Comparison of ENCODE assay signal across 14 cellular contexts in genomic region chr5:38257236-38258036, GRCh38. TPM values are rescaled to one million over a fixed set of nuclear protein-coding genes. Genes with fewer than 3 reads are reported as not detected.
DNase-seq lines count a peak whose midpoint lies in the region; ATAC-seq lines count a peak whose summit lies in the region.
"Had no signal": no experiment of that assay in that cellular context is flagged by ENCODE, and none has a peak within 500 bp of the region (broad histone marks: within the 10 kb centered on the region; RNA-seq: fewer than 3 reads in every experiment).

No MANE protein-coding gene starts in this region.

- no peaks in the 10 kb centered on the region for H3K36me3 ChIP-seq in neuronal stem cell (replicated peaks in 1 of 2; ENCODE audit: control insufficient read depth in 2 of 2, insufficient read depth in 2 of 2, low read length in 2 of 2)
- H3K36me3 ChIP-seq: upper lobe of right lung had no signal

- H3K27me3 Mint-ChIP-seq in effector memory CD8-positive, alpha-beta T cell: peaks cover 60 to 86% of the 10 kb centered on the region in 2 donors

- H3K9me3 ChIP-seq in neuronal stem cell (replicated peaks in 1 of 2; ENCODE audit: control insufficient read depth in 2 of 2, insufficient read depth in 1 of 2, low read depth in 1 of 2, low read length in 2 of 2): peaks cover 0 to 2% of the 10 kb centered on the region in 2 donors
- H3K9me3 ChIP-seq: upper lobe of right lung had no signal

- DNase-seq in stimulated activated CD4-positive, alpha-beta T cell treated with anti-CD3 and anti-CD28 coated beads, Interleukin-15, amount 100 ng/mL, for 24 hours: peak; percentile 2
- no peak for DNase-seq in stimulated activated CD4-positive, alpha-beta T cell treated with anti-CD3 and anti-CD28 coated beads, Interleukin-4, amount 100 ng/mL, for 4 hours
- DNase-seq in left ventricle myocardium superior (no peak), neuronal stem cell (ENCODE audit: low spot score) (peak; percentile 32), NCI-H128 (lab: John Stamatoyannopoulos, UW; ENCODE audit: unreplicated experiment) (no peak)
- no peak for DNase-seq in effector memory CD8-positive, alpha-beta T cell
- DNase-seq: activated B cell treated with CpG ODN at 0.5 μM for 24 hours, activated gamma-delta T cell treated with Interleukin-2 at 50 U/mL for 16 hours, GF-D8, NCI-H2171 treated with DMSO at 0.1 percent for 48 hours had no signal

- H3K4me2 ChIP-seq in neuronal stem cell (ENCODE audit: insufficient read depth, low read length, poor library complexity, severe bottlenecking): peak overlapping the region; percentile 94

- no peak overlapping the region for H2BK120ac ChIP-seq in neuronal stem cell (ENCODE audit: low read depth, low read length)

- no CpG with 5 or more reads among the region's 42 CpGs for WGBS in neuronal stem cell (ENCODE audit: extremely low coverage in 2 of 2, insufficient read length in 2 of 2, insufficient replicate concordance in 1 of 2), 2 donors

- H2BK5ac ChIP-seq in neuronal stem cell (ENCODE audit: low read length): no peak overlapping the region

- intact Hi-C loops in left ventricle myocardium superior (cut with micrococcal nuclease): no loop called here

- H3K18ac ChIP-seq in neuronal stem cell (ENCODE audit: low read length): no peak overlapping the region

- no peak overlapping the region for H2BK12ac ChIP-seq in neuronal stem cell (ENCODE audit: low read length)

- no peak overlapping the region for H3K14ac ChIP-seq in neuronal stem cell (ENCODE audit: low read length)

- H3K9me3 Mint-ChIP-seq in effector memory CD8-positive, alpha-beta T cell: peaks cover 0 to 5% of the 10 kb centered on the region in 2 donors
- H3K9me3 Mint-ChIP-seq: dendritic cell treated with granulocyte-macrophage colony-stimulating factor and Interleukin-4, amounts not matched to agents 40 ng/mL and 50 ng/mL, for 4 days had no signal

- no peak overlapping the region for H2BK15ac ChIP-seq in neuronal stem cell (ENCODE audit: low read length)

- no peak overlapping the region for H3K23ac ChIP-seq in neuronal stem cell (ENCODE audit: low read depth, low read length, poor library complexity)

- no peaks in the 10 kb centered on the region for H3K36me3 Mint-ChIP-seq in effector memory CD8-positive, alpha-beta T cell (ENCODE audit: insufficient read depth)

- H3K27ac ChIP-seq in neuronal stem cell (replicated peaks; ENCODE audit: low read length): no peak overlapping the region
- H3K27ac ChIP-seq: upper lobe of right lung had no signal

- peak overlapping the region; percentile 92 for H2AFZ ChIP-seq in neuronal stem cell (ENCODE audit: low read length)

- peaks cover 7 to 8% of the 10 kb centered on the region in 2 donors for H3K4me1 Mint-ChIP-seq in effector memory CD8-positive, alpha-beta T cell (ENCODE audit: low read depth in 2 of 2)

- H2AK5ac ChIP-seq in neuronal stem cell (ENCODE audit: low read depth, low read length): no peak overlapping the region

- H3K4me3 ChIP-seq in neuronal stem cell (ENCODE audit: low read length in 2 of 2): peak overlapping the region; percentile 32 to 85

- peaks cover 4 to 7% of the 10 kb centered on the region in 2 donors for H3K4me1 ChIP-seq in neuronal stem cell (ENCODE audit: control insufficient read depth in 2 of 2, insufficient read depth in 1 of 2, low read depth in 1 of 2, low read length in 2 of 2)

- H3K4ac ChIP-seq in neuronal stem cell (ENCODE audit: low read length): no peak overlapping the region

- H3K4me3 Mint-ChIP-seq in effector memory CD8-positive, alpha-beta T cell: no peak overlapping the region
- H3K4me3 Mint-ChIP-seq: activated B cell treated with CpG ODN at 0.5 μM for 24 hours; dendritic cell treated with granulocyte-macrophage colony-stimulating factor and Interleukin-4, amounts not matched to agents 40 ng/mL and 50 ng/mL, for 4 days had no signal

- no peak overlapping the region for H4K91ac ChIP-seq in neuronal stem cell (ENCODE audit: low read depth, low read length, poor library complexity)

- H3K9ac ChIP-seq in neuronal stem cell (ENCODE audit: low read depth, low read length, poor library complexity): no peak overlapping the region

- no peaks in the 10 kb centered on the region for H3K79me1 ChIP-seq in neuronal stem cell (ENCODE audit: low read depth, low read length)

- H3K27ac Mint-ChIP-seq in effector memory CD8-positive, alpha-beta T cell: no peak overlapping the region
- H3K27ac Mint-ChIP-seq: activated B cell treated with CpG ODN at 0.5 μM for 24 hours; dendritic cell treated with granulocyte-macrophage colony-stimulating factor and Interleukin-4, amounts not matched to agents 40 ng/mL and 50 ng/mL, for 4 days had no signal

- no peak overlapping the region for H4K8ac ChIP-seq in neuronal stem cell (ENCODE audit: low read depth, low read length)

- ATAC-seq in left ventricle myocardium superior (peak; percentile 44), HG02938 (IDR thresholded peaks at IDR 0.05; ENCODE audit: unreplicated experiment) (no peak), HG03432 (IDR thresholded peaks at IDR 0.05; ENCODE audit: unreplicated experiment) (no peak)
- ATAC-seq in effector memory CD8-positive, alpha-beta T cell (replicated peaks): no peak

- peaks cover 0 to 75% (median 32%) of the 10 kb centered on the region in 3 experiments for H3K27me3 ChIP-seq in neuronal stem cell (ENCODE audit: control insufficient read depth in 3 of 3, insufficient read depth in 3 of 3, low read depth in 1 of 3, low read length in 3 of 3)

RNA-seq across cellular contexts. Expression of gene EGFLAM, which starts 0.9 kb away (rescaled TPM):
- 7.7 TPM for total RNA-seq in left ventricle myocardium superior
- 0.07 TPM for polyA plus RNA-seq in neuronal stem cell (2013, experiment 1 of 2)
- 0.10 TPM for polyA plus RNA-seq in neuronal stem cell (2013, experiment 2 of 2)
- total RNA-seq: activated B cell treated with CpG ODN at 0.5 μM for 24 hours had no signal

Comparison
In these comparisons a context has a peak if more than half of its experiments do, and no peak if none do; other contexts are left out.
1. DNase-seq: peak in stimulated activated CD4-positive, alpha-beta T cell treated with anti-CD3 and anti-CD28 coated beads, Interleukin-15, amount 100 ng/mL, for 24 hours (single experiment) and neuronal stem cell (single experiment); none in stimulated activated CD4-positive, alpha-beta T cell treated with anti-CD3 and anti-CD28 coated beads, Interleukin-4, amount 100 ng/mL, for 4 hours (0 of 2), left ventricle myocardium superior (single experiment), effector memory CD8-positive, alpha-beta T cell (0 of 3) and NCI-H128 (single experiment).